9 cellular contexts compared by ENCODE assay signal in the genomic region with DNA sequence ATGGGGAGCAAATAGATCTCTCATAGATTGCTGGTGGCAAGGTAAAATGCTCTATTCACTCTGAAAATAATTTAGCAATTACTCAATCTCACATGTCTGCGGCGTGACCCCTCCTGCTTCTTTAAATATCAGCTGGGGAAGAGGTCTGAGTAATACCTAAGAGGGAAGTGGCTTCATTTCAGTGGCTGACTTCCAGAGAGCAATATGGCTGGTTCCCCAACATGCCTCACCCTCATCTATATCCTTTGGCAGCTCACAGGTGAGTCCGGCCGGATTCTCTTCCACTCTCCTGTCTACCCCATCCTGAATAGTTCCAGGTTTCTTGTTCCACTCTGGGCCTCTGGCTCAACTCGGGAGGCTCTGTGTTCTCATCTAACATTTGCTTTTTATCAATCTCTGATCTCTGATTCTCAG. TPM values are rescaled to one million over a fixed set of nuclear protein-coding genes. Genes with fewer than 3 reads are reported as not detected.
A peak's percentile ranks its signal among the peaks of the same experiment; 100 is the strongest.
DNase-seq lines count a peak whose midpoint lies in the region; ATAC-seq and TF ChIP-seq lines count a peak whose summit lies in the region.
"Had no signal": no experiment of that assay in that cellular context is flagged by ENCODE, and none has a peak within 500 bp of the region (broad histone marks: within the 10 kb centered on the region; RNA-seq: fewer than 3 reads in every experiment).

A gene with protein sequence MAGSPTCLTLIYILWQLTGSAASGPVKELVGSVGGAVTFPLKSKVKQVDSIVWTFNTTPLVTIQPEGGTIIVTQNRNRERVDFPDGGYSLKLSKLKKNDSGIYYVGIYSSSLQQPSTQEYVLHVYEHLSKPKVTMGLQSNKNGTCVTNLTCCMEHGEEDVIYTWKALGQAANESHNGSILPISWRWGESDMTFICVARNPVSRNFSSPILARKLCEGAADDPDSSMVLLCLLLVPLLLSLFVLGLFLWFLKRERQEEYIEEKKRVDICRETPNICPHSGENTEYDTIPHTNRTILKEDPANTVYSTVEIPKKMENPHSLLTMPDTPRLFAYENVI (plus strand): TSS at position 150 of the 414 bp plus-strand sequence. CDS start 55 bp downstream, at position 205.

- POLR2A ChIA-PET in Caco-2 (lab: Charles Lee), result no interaction called here

- TF ChIP-seq CTCF in smooth muscle cell (IDR thresholded peaks at IDR 0.05; ENCODE audit: borderline replicate concordance, insufficient read depth, poor library complexity, severe bottlenecking), result no peak
- no peak for TF ChIP-seq CTCF in Caco-2 (IDR thresholded peaks at IDR 0.05; ENCODE audit: insufficient read depth in 1 of 2, low read depth in 1 of 2, low read length in 1 of 2, severe bottlenecking in 1 of 2, unreplicated experiment in 1 of 2)

- no peaks in the 10 kb centered on the region for H3K9me3 ChIP-seq in smooth muscle cell (replicated peaks; ENCODE audit: low read depth)
- H3K9me3 ChIP-seq in Caco-2, result peaks cover 11% of the 10 kb centered on the region; the same call in 1 of the 2 replicates

- no TSS peak for BruUV-seq in Caco-2 (replicated peaks; lab: Mats Ljungman, UMichigan)

- intact Hi-C loops in dendritic cell treated with granulocyte-macrophage colony-stimulating factor and Interleukin-4, amounts not matched to agents 40 ng/mL and 50 ng/mL, for 4 days (cut with micrococcal nuclease), result no loop called here
- intact Hi-C loops in Caco-2 (cut with micrococcal nuclease; ENCODE audit: unreplicated experiment), result no loop called here

- no peak within 1 kb of the TSS for H2AFZ ChIP-seq in smooth muscle cell (ENCODE audit: low read depth)

- peak; percentile 60 for ATAC-seq in GM18502 (IDR thresholded peaks at IDR 0.05; ENCODE audit: poor library complexity, unreplicated experiment)
- ATAC-seq in GM21786 (IDR thresholded peaks at IDR 0.05; ENCODE audit: unreplicated experiment), result peak; percentile 65

- H3K27me3 ChIP-seq in smooth muscle cell (ENCODE audit: low read depth) (no peaks in the 10 kb centered on the region), Caco-2 (replicated peaks; ENCODE audit: control insufficient read depth, insufficient read depth, low read length) (no peaks in the 10 kb centered on the region)

- H3K9me3 Mint-ChIP-seq in dendritic cell treated with granulocyte-macrophage colony-stimulating factor and Interleukin-4, amounts not matched to agents 40 ng/mL and 50 ng/mL, for 4 days, result peaks cover 20% of the 10 kb centered on the region
- H3K9me3 Mint-ChIP-seq in Caco-2 (ENCODE audit: unreplicated experiment), result no peaks in the 10 kb centered on the region

- H3K4me3 Mint-ChIP-seq in dendritic cell treated with granulocyte-macrophage colony-stimulating factor and Interleukin-4, amounts not matched to agents 40 ng/mL and 50 ng/mL, for 4 days, result peak within 1 kb of the TSS; percentile 27
- no peak within 1 kb of the TSS for H3K4me3 Mint-ChIP-seq in Caco-2 (ENCODE audit: unreplicated experiment)

- CTCF ChIA-PET in Caco-2 (lab: Charles Lee), result no interaction called here

- H3K4me1 ChIP-seq in smooth muscle cell (ENCODE audit: low read depth), result no peaks in the 10 kb centered on the region
- H3K4me1 ChIP-seq in Caco-2, result no peaks in the 10 kb centered on the region

- H3K4me1 Mint-ChIP-seq in dendritic cell treated with granulocyte-macrophage colony-stimulating factor and Interleukin-4, amounts not matched to agents 40 ng/mL and 50 ng/mL, for 4 days (ENCODE audit: low read depth), result peaks cover 51% of the 10 kb centered on the region
- H3K4me1 Mint-ChIP-seq in Caco-2 (ENCODE audit: low read depth, unreplicated experiment), result no peaks in the 10 kb centered on the region

- H3K27ac ChIP-seq in smooth muscle cell (ENCODE audit: low read depth), result no peak within 1 kb of the TSS

- H4K20me1 ChIP-seq in smooth muscle cell (ENCODE audit: low read depth), result no peaks in the 10 kb centered on the region

- H3K4me3 ChIP-seq in smooth muscle cell (no peak within 1 kb of the TSS), Caco-2 (ENCODE audit: low read depth, low read length) (no peak within 1 kb of the TSS)

- WGBS in smooth muscle cell (ENCODE audit: low lambda C conversion rate), result 88% methylated on average over 5 of the region's 5 CpGs

- no peaks in the 10 kb centered on the region for H3K27me3 Mint-ChIP-seq in dendritic cell treated with granulocyte-macrophage colony-stimulating factor and Interleukin-4, amounts not matched to agents 40 ng/mL and 50 ng/mL, for 4 days
- no peaks in the 10 kb centered on the region for H3K27me3 Mint-ChIP-seq in Caco-2 (ENCODE audit: insufficient read depth, unreplicated experiment)

- H3K9ac ChIP-seq in smooth muscle cell (ENCODE audit: low read depth), result no peak within 1 kb of the TSS

- no peaks in the 10 kb centered on the region for H3K36me3 ChIP-seq in smooth muscle cell (ENCODE audit: low read depth)
- no peaks in the 10 kb centered on the region for H3K36me3 ChIP-seq in Caco-2 (ENCODE audit: control insufficient read depth, insufficient read depth, low read length)

- H3K36me3 Mint-ChIP-seq in dendritic cell treated with granulocyte-macrophage colony-stimulating factor and Interleukin-4, amounts not matched to agents 40 ng/mL and 50 ng/mL, for 4 days (ENCODE audit: low read depth), result peaks cover 11% of the 10 kb centered on the region
- no peaks in the 10 kb centered on the region for H3K36me3 Mint-ChIP-seq in Caco-2 (ENCODE audit: insufficient read depth, unreplicated experiment)

- no peaks in the 10 kb centered on the region for H3F3A ChIP-seq in smooth muscle cell (ENCODE audit: low read depth)

- H3K4me2 ChIP-seq in smooth muscle cell, result no peak within 1 kb of the TSS

- DNase-seq in NAMALWA (ENCODE audit: low spot score), result peak; percentile 42
- no peak for DNase-seq in dermis blood vessel endothelial cell
- no peak for DNase-seq in globus pallidus (ENCODE audit: low spot score)
- DNase-seq in smooth muscle cell (lab: John Stamatoyannopoulos, UW; ENCODE audit: unreplicated experiment), result no peak
- DNase-seq in Caco-2, result no peak

- H3K79me2 ChIP-seq in smooth muscle cell (ENCODE audit: low read depth), result no peaks in the 10 kb centered on the region

- H3K27ac Mint-ChIP-seq in dendritic cell treated with granulocyte-macrophage colony-stimulating factor and Interleukin-4, amounts not matched to agents 40 ng/mL and 50 ng/mL, for 4 days, result peak within 1 kb of the TSS; percentile 43
- no peak within 1 kb of the TSS for H3K27ac Mint-ChIP-seq in Caco-2 (ENCODE audit: unreplicated experiment)

RNA-seq across cellular contexts. Expression of the gene that starts here (rescaled TPM):
- total RNA-seq in dermis blood vessel endothelial cell (not detected in 2 replicates), smooth muscle cell (not detected in 2 replicates), Caco-2 (2022) (not detected in 2 replicates)
- 0.38 TPM in 1 of 2 replicates, not detected in the other for polyA plus RNA-seq in smooth muscle cell
- total RNA-seq: NCI-H460 had no signal
